ENCODE assay signal across 24 cellular contexts in genomic region chr5:154470949-154471870, GRCh38. TPM values are rescaled to one million over a fixed set of nuclear protein-coding genes. Genes with fewer than 3 reads are reported as not detected.
DNase-seq lines count a peak whose midpoint lies in the region; ATAC-seq and TF ChIP-seq lines count a peak whose summit lies in the region.
"Had no signal": no experiment of that assay in that cellular context is flagged by ENCODE, and none has a peak within 500 bp of the region (broad histone marks: within the 10 kb centered on the region; RNA-seq: fewer than 3 reads in every experiment).

No MANE protein-coding gene starts in this region.

- no peaks in the 10 kb centered on the region for H3K9me3 ChIP-seq in left ventricle myocardium inferior (replicated peaks)
- no peaks in the 10 kb centered on the region for H3K9me3 ChIP-seq in OCI-LY3 (ENCODE audit: insufficient read depth, low read length)
- H3K9me3 ChIP-seq in mesodermal cell (ENCODE audit: control insufficient read depth, low read length) = no peaks in the 10 kb centered on the region
- H3K9me3 ChIP-seq: lower lobe of right lung, pancreas, suprapubic skin had no signal

- intact Hi-C loops in left ventricle myocardium inferior (cut with micrococcal nuclease) (no loop called here), Right ventricle myocardium inferior (cut with DNase I) (loop anchor here (10.0 kb wide), 2 partner anchors 284 to 384 kb away; partner anchors contain the start of genes CNOT8, FAXDC2 and LARP1)

- peak overlapping the region; percentile 20 for H3K4me2 ChIP-seq in OCI-LY3 (ENCODE audit: low read length)

- no peak overlapping the region for H2AFZ ChIP-seq in OCI-LY3 (ENCODE audit: low read depth, low read length)

- no peaks in the 10 kb centered on the region for H4K20me1 ChIP-seq in OCI-LY3 (ENCODE audit: insufficient read depth, low read length)

- 10 to 21% methylated on average over 4 to 5 of the region's 11 CpGs for WGBS in mesodermal cell (ENCODE audit: insufficient coverage in 2 of 2), 2 experiments

- no peak for DNase-seq in left ventricle myocardium inferior
- DNase-seq in Right ventricle myocardium inferior (ENCODE audit: missing footprints) = no peak
- DNase-seq in NCI-H510A (lab: John Stamatoyannopoulos, UW) = no peak
- no peak for DNase-seq in GF-D8 (lab: John Stamatoyannopoulos, UW)
- DNase-seq in stimulated activated CD4-positive, alpha-beta T cell treated with anti-CD3 and anti-CD28 coated beads, Interleukin-2, amount 100 ng/mL, for 24 hours = no peak
- no peak for DNase-seq in Kasumi-1 (lab: John Stamatoyannopoulos, UW)
- DNase-seq: activated naive CD4-positive, alpha-beta T cell treated with anti-CD3 and anti-CD28 coated beads, Interleukin-2, amount 10 ng/mL, durations not matched to agents 7 days and 5 days; activated T-cell treated with anti-CD3 and anti-CD28 coated beads, Interleukin-2, amount 50 U/mL, for 48 hours; aorta; CD4-positive, alpha-beta T cell; DMS79; foreskin fibroblast; HCEC 1CT; lower lobe of right lung; naive thymus-derived CD8-positive, alpha-beta T cell; NCI-H146; pancreas had no signal

- no peak for ATAC-seq in Right ventricle myocardium inferior
- ATAC-seq: lower lobe of right lung; naive thymus-derived CD8-positive, alpha-beta T cell; pancreas; sciatic nerve had no signal

- no peaks in the 10 kb centered on the region for H3K36me3 ChIP-seq in left ventricle myocardium inferior
- H3K36me3 ChIP-seq in OCI-LY3 (replicated peaks; ENCODE audit: low read depth, low read length) = no peaks in the 10 kb centered on the region
- peaks cover 26% of the 10 kb centered on the region for H3K36me3 ChIP-seq in mesodermal cell (ENCODE audit: control insufficient read depth, insufficient read depth, low read length)
- H3K36me3 ChIP-seq: lower lobe of right lung, pancreas, suprapubic skin had no signal

- H3K27ac ChIP-seq in left ventricle myocardium inferior (replicated peaks) = peak overlapping the region; percentile 88
- H3K27ac ChIP-seq in OCI-LY3 (ENCODE audit: low read length) = no peak overlapping the region
- H3K27ac ChIP-seq in mesodermal cell (ENCODE audit: low read depth, low read length, severe bottlenecking) = peak overlapping the region; percentile 52
- H3K27ac ChIP-seq: lower lobe of right lung, pancreas, suprapubic skin had no signal

- TF ChIP-seq CTCF in left ventricle myocardium inferior (IDR thresholded peaks at IDR 0.05; ENCODE audit: borderline replicate concordance) (no peak), OCI-LY3 (IDR thresholded peaks at IDR 0.05; ENCODE audit: low read depth, low read length) (no peak)

- H3K27me3 ChIP-seq in left ventricle myocardium inferior (ENCODE audit: low read depth) = peaks cover 86% of the 10 kb centered on the region
- peaks cover 3% of the 10 kb centered on the region; the same call in 1 of the 2 replicates for H3K27me3 ChIP-seq in OCI-LY3 (ENCODE audit: low read depth, low read length)

- peaks cover 54% of the 10 kb centered on the region for H3K4me1 ChIP-seq in left ventricle myocardium inferior
- peaks cover 30% of the 10 kb centered on the region for H3K4me1 ChIP-seq in OCI-LY3 (ENCODE audit: low read length)
- peaks cover 34% of the 10 kb centered on the region for H3K4me1 ChIP-seq in mesodermal cell (ENCODE audit: control insufficient read depth, insufficient read depth, low read length, poor library complexity, severe bottlenecking)
- H3K4me1 ChIP-seq: pancreas had no signal

- no peaks in the 10 kb centered on the region for H3K79me2 ChIP-seq in OCI-LY3 (ENCODE audit: low read length)

- H3K9ac ChIP-seq in OCI-LY3 (ENCODE audit: low read length) = no peak overlapping the region

- H3K4me3 ChIP-seq in left ventricle myocardium inferior (no peak overlapping the region), OCI-LY3 (ENCODE audit: low read length) (no peak overlapping the region), mesodermal cell (ENCODE audit: extremely low read depth, insufficient read depth, low read length, poor library complexity, severe bottlenecking) (no peak overlapping the region)
- H3K4me3 ChIP-seq: lower lobe of right lung, pancreas, suprapubic skin had no signal

RNA-seq across cellular contexts. Expression of gene HAND1, which starts 6.8 kb away (rescaled TPM):
- total RNA-seq in left ventricle myocardium inferior (26.2 TPM), Right ventricle myocardium inferior (29.8 TPM)
- polyA plus RNA-seq in mesodermal cell (2013, experiment 1 of 2) = 366 TPM
- polyA plus RNA-seq in mesodermal cell (2013, experiment 2 of 2) = 464 TPM
- total RNA-seq: activated CD8-positive, alpha-beta memory T cell treated with anti-CD3 and anti-CD28 coated beads for 36 hours; aorta; CD4-positive, alpha-beta T cell; epithelial cell of proximal tubule; M059J; naive thymus-derived CD8-positive, alpha-beta T cell; sciatic nerve; suprapubic skin had no signal
- polyA plus RNA-seq: aorta; naive thymus-derived CD8-positive, alpha-beta T cell; pancreas had no signal

RNA-seq across cellular contexts. Expression of gene SAP30L, which starts 25.4 kb away (rescaled TPM):
- total RNA-seq in left ventricle myocardium inferior = 31.3 TPM
- total RNA-seq in Right ventricle myocardium inferior = 39.2 TPM
- polyA plus RNA-seq in mesodermal cell (2013, experiment 1 of 2) = 60.6 TPM
- 64.0 TPM for polyA plus RNA-seq in mesodermal cell (2013, experiment 2 of 2)
